ENCODE assay signal across 8 cellular contexts in the genomic region with DNA sequence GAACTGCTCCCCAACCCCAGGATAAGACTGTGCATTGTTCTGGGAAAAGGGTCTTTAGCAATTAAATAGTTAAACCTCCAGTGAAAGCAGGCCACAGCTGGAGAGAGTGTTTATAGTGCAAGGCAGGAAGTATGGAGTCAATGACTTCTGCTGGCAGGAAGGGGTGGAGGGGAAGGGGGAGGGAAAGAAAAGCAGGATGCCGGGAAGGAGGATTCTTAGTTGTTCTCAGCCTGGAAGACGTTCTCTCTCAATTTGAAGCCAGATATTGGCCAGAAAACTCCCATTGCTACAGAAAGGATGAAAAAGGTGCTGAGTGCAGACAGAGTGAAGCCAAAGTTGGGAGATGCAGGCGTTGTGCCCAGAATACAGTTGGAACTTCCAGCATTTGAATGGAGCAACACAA. TPM values are rescaled to one million over a fixed set of nuclear protein-coding genes. Genes with fewer than 3 reads are reported as not detected.
DNase-seq lines count a peak whose midpoint lies in the region; ATAC-seq and TF ChIP-seq lines count a peak whose summit lies in the region.

No MANE protein-coding gene starts in this region.

- H3K36me3 ChIP-seq in PC-3 (ENCODE audit: low read depth, low read length) = no peaks in the 10 kb centered on the region

- intact Hi-C loops in PC-3 (cut with micrococcal nuclease) = no loop called here

- H3K9me3 Mint-ChIP-seq in activated CD4-positive, alpha-beta memory T cell treated with anti-CD3 and anti-CD28 coated beads, Interleukin-2, amount 10 ng/mL, durations not matched to agents 7 days and 5 days = no peaks in the 10 kb centered on the region
- no peaks in the 10 kb centered on the region for H3K9me3 Mint-ChIP-seq in activated CD4-positive, alpha-beta T cell treated with anti-CD3 and anti-CD28 coated beads, Interleukin-2, amount 10 ng/mL, durations not matched to agents 7 days and 5 days

- H3K27ac ChIP-seq in PC-3 (ENCODE audit: low read length) = no peak overlapping the region

- peak; percentile 87 for ATAC-seq in PC-3
- peak; percentile 89 for ATAC-seq in omental fat pad (ENCODE audit: low FRiP score)
- ATAC-seq in GM19452 (IDR thresholded peaks at IDR 0.05; ENCODE audit: unreplicated experiment) = no peak

- H3K27ac Mint-ChIP-seq in activated CD4-positive, alpha-beta memory T cell treated with anti-CD3 and anti-CD28 coated beads, Interleukin-2, amount 10 ng/mL, durations not matched to agents 7 days and 5 days = no peak overlapping the region
- no peak overlapping the region for H3K27ac Mint-ChIP-seq in activated CD4-positive, alpha-beta T cell treated with anti-CD3 and anti-CD28 coated beads, Interleukin-2, amount 10 ng/mL, durations not matched to agents 7 days and 5 days

- no peaks in the 10 kb centered on the region for H3K9me2 ChIP-seq in PC-3 (replicated peaks; ENCODE audit: low read length)

- CTCF ChIA-PET in PC-3 (lab: Charles Lee) = no interaction called here
- CTCF ChIA-PET in activated CD4-positive, alpha-beta memory T cell treated with anti-CD3 and anti-CD28 coated beads, Interleukin-2, amount 10 ng/mL, durations not matched to agents 7 days and 5 days (lab: Charles Lee) = no interaction called here
- CTCF ChIA-PET in activated CD4-positive, alpha-beta T cell treated with anti-CD3 and anti-CD28 coated beads, Interleukin-2, amount 10 ng/mL, durations not matched to agents 7 days and 5 days (lab: Charles Lee) = no interaction called here

- H3K4me1 Mint-ChIP-seq in activated CD4-positive, alpha-beta memory T cell treated with anti-CD3 and anti-CD28 coated beads, Interleukin-2, amount 10 ng/mL, durations not matched to agents 7 days and 5 days = no peaks in the 10 kb centered on the region
- H3K4me1 Mint-ChIP-seq in activated CD4-positive, alpha-beta T cell treated with anti-CD3 and anti-CD28 coated beads, Interleukin-2, amount 10 ng/mL, durations not matched to agents 7 days and 5 days = no peaks in the 10 kb centered on the region

- DNase-seq in GDM1 (lab: John Stamatoyannopoulos, UW) (peak; percentile 17), PC-3 (peak; percentile 44), fibroblast of villous mesenchyme (ENCODE audit: low read depth) (peak; percentile 83), omental fat pad (ENCODE audit: low spot score) (no peak)
- DNase-seq in activated CD4-positive, alpha-beta memory T cell treated with anti-CD3 and anti-CD28 coated beads, Interleukin-2, amount 10 ng/mL, durations not matched to agents 7 days and 5 days = no peak
- no peak for DNase-seq in activated CD4-positive, alpha-beta T cell treated with anti-CD3 and anti-CD28 coated beads, Interleukin-2, amount 10 ng/mL, durations not matched to agents 7 days and 5 days
- DNase-seq in activated CD4-positive, CD25-positive, alpha-beta regulatory T cell treated with anti-CD3 and anti-CD28 coated beads, Interleukin-2, amount 50 U/mL, for 72 hours = no peak

- no peaks in the 10 kb centered on the region for H3K79me2 ChIP-seq in PC-3 (ENCODE audit: low read length)

- H3K4me3 Mint-ChIP-seq in activated CD4-positive, alpha-beta memory T cell treated with anti-CD3 and anti-CD28 coated beads, Interleukin-2, amount 10 ng/mL, durations not matched to agents 7 days and 5 days = no peak overlapping the region
- H3K4me3 Mint-ChIP-seq in activated CD4-positive, alpha-beta T cell treated with anti-CD3 and anti-CD28 coated beads, Interleukin-2, amount 10 ng/mL, durations not matched to agents 7 days and 5 days = no peak overlapping the region

- H4K20me1 ChIP-seq in PC-3 (ENCODE audit: low read length) = no peaks in the 10 kb centered on the region

- peak overlapping the region; percentile 11; the same call in 1 of the 2 replicates for H3K4me2 ChIP-seq in PC-3 (ENCODE audit: low read length)

- TF ChIP-seq CTCF in PC-3 (conservative IDR thresholded peaks at IDR 0.05; ENCODE audit: low read depth, low read length) (no peak), fibroblast of villous mesenchyme (IDR thresholded peaks at IDR 0.05; ENCODE audit: insufficient read depth, low read depth, low read length) (no peak), omental fat pad (IDR thresholded peaks at IDR 0.05) (no peak)

- peaks cover 15% of the 10 kb centered on the region for H3K27me3 Mint-ChIP-seq in activated CD4-positive, alpha-beta memory T cell treated with anti-CD3 and anti-CD28 coated beads, Interleukin-2, amount 10 ng/mL, durations not matched to agents 7 days and 5 days
- peaks cover 10% of the 10 kb centered on the region for H3K27me3 Mint-ChIP-seq in activated CD4-positive, alpha-beta T cell treated with anti-CD3 and anti-CD28 coated beads, Interleukin-2, amount 10 ng/mL, durations not matched to agents 7 days and 5 days

- no peak overlapping the region for H3K9ac ChIP-seq in PC-3 (ENCODE audit: low read length)

- H3K4me3 ChIP-seq in PC-3 (ENCODE audit: low read length) (no peak overlapping the region), fibroblast of villous mesenchyme (ENCODE audit: low read depth, low read length) (peak overlapping the region; percentile 36)

- 0 out of 2 replicates have a peak, but pooled peaks cover 10% of the 10 kb centered on the region for H3K4me1 ChIP-seq in PC-3 (ENCODE audit: insufficient read depth, low read length)

- peak overlapping the region; percentile 59 for H2AFZ ChIP-seq in PC-3 (ENCODE audit: low read length)

- POLR2A ChIA-PET in PC-3 (lab: Charles Lee; ENCODE audit: unreplicated experiment) = no interaction called here
- POLR2A ChIA-PET in activated CD4-positive, alpha-beta memory T cell treated with anti-CD3 and anti-CD28 coated beads, Interleukin-2, amount 10 ng/mL, durations not matched to agents 7 days and 5 days (lab: Charles Lee) = no interaction called here
- POLR2A ChIA-PET in activated CD4-positive, alpha-beta T cell treated with anti-CD3 and anti-CD28 coated beads, Interleukin-2, amount 10 ng/mL, durations not matched to agents 7 days and 5 days (lab: Charles Lee) = no interaction called here

- no peaks in the 10 kb centered on the region for H3K9me3 ChIP-seq in PC-3 (ENCODE audit: low read length)

- no peaks in the 10 kb centered on the region for H3K36me3 Mint-ChIP-seq in activated CD4-positive, alpha-beta memory T cell treated with anti-CD3 and anti-CD28 coated beads, Interleukin-2, amount 10 ng/mL, durations not matched to agents 7 days and 5 days (ENCODE audit: low read depth)
- H3K36me3 Mint-ChIP-seq in activated CD4-positive, alpha-beta T cell treated with anti-CD3 and anti-CD28 coated beads, Interleukin-2, amount 10 ng/mL, durations not matched to agents 7 days and 5 days (ENCODE audit: low read depth) = no peaks in the 10 kb centered on the region

- no TSS peak for BruUV-seq in PC-3 (replicated peaks; lab: Mats Ljungman, UMichigan)

- H3K27me3 ChIP-seq in PC-3 (ENCODE audit: low read length) = no peaks in the 10 kb centered on the region

- no peaks in the 10 kb centered on the region for H3F3A ChIP-seq in PC-3 (ENCODE audit: low read length, unreplicated experiment)

RNA-seq across cellular contexts. Expression of a gene that starts 35.7 kb away (rescaled TPM):
- 102 and 105 TPM in 2 replicates for total RNA-seq in PC-3 (2014; rRNA removed)
- total RNA-seq in fibroblast of villous mesenchyme = 42.5 and 48.8 TPM in 2 replicates
- total RNA-seq in omental fat pad = 10 to 100 TPM; 25.6 to 50.4 (median 33.4) TPM
- 10 to 100 TPM; 75.1 to 81.3 TPM for total RNA-seq in activated CD4-positive, alpha-beta memory T cell treated with anti-CD3 and anti-CD28 coated beads, Interleukin-2, amount 10 ng/mL, durations not matched to agents 7 days and 5 days
- total RNA-seq in activated CD4-positive, alpha-beta T cell treated with anti-CD3 and anti-CD28 coated beads, Interleukin-2, amount 10 ng/mL, durations not matched to agents 7 days and 5 days = 10 to 100 TPM; 88.7 to 89.5 TPM

Comparison
In these comparisons a context has a peak if more than half of its experiments do, and no peak if none do; other contexts are left out.
1. DNase-seq: peak in GDM1 (single experiment), PC-3 (single experiment) and fibroblast of villous mesenchyme (single experiment); none in omental fat pad (single experiment), activated CD4-positive, alpha-beta memory T cell treated with anti-CD3 and anti-CD28 coated beads, Interleukin-2, amount 10 ng/mL, durations not matched to agents 7 days and 5 days (single experiment), activated CD4-positive, alpha-beta T cell treated with anti-CD3 and anti-CD28 coated beads, Interleukin-2, amount 10 ng/mL, durations not matched to agents 7 days and 5 days (single experiment) and activated CD4-positive, CD25-positive, alpha-beta regulatory T cell treated with anti-CD3 and anti-CD28 coated beads, Interleukin-2, amount 50 U/mL, for 72 hours (single experiment).